ENCODE assay signal across 10 cellular contexts in genomic region chr4:76772498-76773106, GRCh38.
DNase-seq lines count a peak whose midpoint lies in the region; ATAC-seq, FAIRE-seq and TF ChIP-seq lines count a peak whose summit lies in the region.
"Had no signal": no experiment of that assay in that cellular context is flagged by ENCODE, and none has a peak within 500 bp of the region (broad histone marks: within the 10 kb centered on the region; RNA-seq: fewer than 3 reads in every experiment).

No MANE protein-coding gene starts in this region.

- no peak for TF ChIP-seq RAD21 in HepG2 (CRISPR knock-in tag; IDR thresholded peaks at IDR 0.05)

- H3F3A ChIP-seq in PC-9 (ENCODE audit: insufficient read depth, low read depth), result no peaks in the 10 kb centered on the region

- no peak overlapping the region for H3K4me3 Mint-ChIP-seq in chondrocyte (ENCODE audit: unreplicated experiment)
- H3K4me3 Mint-ChIP-seq: activated CD4-positive, alpha-beta T cell treated with anti-CD3 and anti-CD28 coated beads, Interleukin-2, amount 10 ng/mL, durations not matched to agents 24 days and 14 days had no signal

- POLR2A ChIA-PET in HepG2 (lab: Yijun Ruan, JAX), result no interaction called here
- POLR2A ChIA-PET in GM10248 (lab: Yijun Ruan, JAX), result no interaction called here
- POLR2A ChIA-PET in PC-9 (lab: Charles Lee; ENCODE audit: unreplicated experiment), result interaction anchor here (0.6 kb wide), 1 partner anchor 49 kb away, joined by 3 read pairs; no protein-coding TSS in a partner anchor

- H3K27me3 Mint-ChIP-seq in chondrocyte (ENCODE audit: low read depth), result no peaks in the 10 kb centered on the region
- H3K27me3 Mint-ChIP-seq: activated CD4-positive, alpha-beta T cell treated with anti-CD3 and anti-CD28 coated beads, Interleukin-2, amount 10 ng/mL, durations not matched to agents 24 days and 14 days had no signal

- H2AFZ ChIP-seq in HepG2 (ENCODE audit: low read length) (no peak overlapping the region), PC-9 (no peak overlapping the region)

- H3K27ac ChIP-seq in HepG2 (ENCODE audit: extremely low read length, insufficient read depth, low read length) (no peak overlapping the region), right lobe of liver (no peak overlapping the region), PC-9 (no peak overlapping the region)

- TF ChIP-seq CTCF in HepG2 (CRISPR knock-in tag; IDR thresholded peaks at IDR 0.05), result no peak
- TF ChIP-seq CTCF in right lobe of liver (IDR thresholded peaks at IDR 0.05), result no peak
- TF ChIP-seq CTCF in chondrocyte (IDR thresholded peaks at IDR 0.05), result peak; percentile 19
- TF ChIP-seq CTCF in GM10248 (IDR thresholded peaks at IDR 0.05; ENCODE audit: control extremely low read depth, extremely low read depth, low read depth, missing control alignments), result no peak
- no peak for TF ChIP-seq CTCF in PC-9 (conservative IDR thresholded peaks at IDR 0.05)

- no peak overlapping the region for H3K9ac ChIP-seq in HepG2 (ENCODE audit: insufficient read depth, low read depth, low read length)

- CTCF ChIA-PET in HepG2 (lab: Yijun Ruan, JAX; ENCODE audit: low intra/inter-chr PET ratio, low total read pairs) (no interaction called here), GM10248 (lab: Yijun Ruan, JAX) (interaction anchor here (1.3 to 1.8 kb wide), 2 partner anchors 13 to 15 kb away, joined by 4 to 6 read pairs; no protein-coding TSS in a partner anchor), PC-9 (lab: Charles Lee) (no interaction called here)

- FAIRE-seq in HepG2 (lab: Jason Lieb, UNC), result no peak

- H3K9me3 Mint-ChIP-seq in chondrocyte (ENCODE audit: low read depth), result peaks cover 8% of the 10 kb centered on the region
- H3K9me3 Mint-ChIP-seq: activated CD4-positive, alpha-beta T cell treated with anti-CD3 and anti-CD28 coated beads, Interleukin-2, amount 10 ng/mL, durations not matched to agents 24 days and 14 days had no signal

- ATAC-seq in HepG2 (no peak), right lobe of liver (no peak), HG03469 (IDR thresholded peaks at IDR 0.05; ENCODE audit: unreplicated experiment) (peak; percentile 69)

- BruUV-seq in HepG2 (replicated peaks; lab: Mats Ljungman, UMichigan) (no TSS peak), PC-9 (replicated peaks; lab: Mats Ljungman, UMichigan) (no TSS peak)

- peak overlapping the region; percentile 68 for H3K27ac Mint-ChIP-seq in chondrocyte (ENCODE audit: unreplicated experiment)
- H3K27ac Mint-ChIP-seq: activated CD4-positive, alpha-beta T cell treated with anti-CD3 and anti-CD28 coated beads, Interleukin-2, amount 10 ng/mL, durations not matched to agents 24 days and 14 days had no signal

- H3K36me3 ChIP-seq in HepG2 (replicated peaks in 1 of 2; ENCODE audit: control insufficient read depth in 1 of 2, insufficient read depth in 2 of 2, low read length in 2 of 2) (no peaks in the 10 kb centered on the region), right lobe of liver (peaks cover 0 to 25% (median 12%) of the 10 kb centered on the region in 4 donors), PC-9 (ENCODE audit: low read depth) (peaks cover 13% of the 10 kb centered on the region)

- peaks cover 35% of the 10 kb centered on the region for H3K4me1 Mint-ChIP-seq in chondrocyte (ENCODE audit: low read depth)

- no peaks in the 10 kb centered on the region for H4K20me1 ChIP-seq in HepG2 (ENCODE audit: insufficient read depth, low read length)
- H4K20me1 ChIP-seq in PC-9 (ENCODE audit: insufficient read depth), result no peaks in the 10 kb centered on the region

- no peak for TF ChIP-seq POLR2A in HepG2 (IDR thresholded peaks at IDR 0.05; ENCODE audit: insufficient read depth in 1 of 2, low read depth in 2 of 2, low read length in 2 of 2)
- no peak for TF ChIP-seq POLR2A in right lobe of liver (IDR thresholded peaks at IDR 0.05)

- H3K4me1 ChIP-seq in HepG2 (ENCODE audit: insufficient read depth, low read length) (no peaks in the 10 kb centered on the region), right lobe of liver (no peaks in the 10 kb centered on the region), PC-9 (replicated peaks; ENCODE audit: insufficient read depth) (no peaks in the 10 kb centered on the region)

- 55% methylated on average over 5 of the region's 5 CpGs for WGBS in HepG2 (ENCODE audit: low lambda C conversion rate)
- WGBS in right lobe of liver (ENCODE audit: insufficient coverage, low coverage, low lambda C conversion rate, missing lambda C conversion rate), result 50% methylated on average over 5 of the region's 5 CpGs

- H3K9me2 ChIP-seq in PC-9 (ENCODE audit: insufficient read depth), result no peaks in the 10 kb centered on the region

- H3K4me2 ChIP-seq in HepG2 (ENCODE audit: low read depth, low read length) (no peak overlapping the region), PC-9 (no peak overlapping the region)

- no peaks in the 10 kb centered on the region for H3K79me2 ChIP-seq in HepG2 (ENCODE audit: insufficient read depth, low read length)
- H3K79me2 ChIP-seq in PC-9 (ENCODE audit: low read depth), result no peaks in the 10 kb centered on the region

- H3K27me3 ChIP-seq in HepG2 (ENCODE audit: control insufficient read depth in 1 of 2, insufficient read depth in 2 of 2, low read length in 2 of 2) (no peaks in the 10 kb centered on the region), right lobe of liver (no peaks in the 10 kb centered on the region), PC-9 (ENCODE audit: insufficient read depth, low read depth) (no peaks in the 10 kb centered on the region)

- no peak for DNase-seq in HepG2 (ENCODE audit: low spot score)
- DNase-seq in right lobe of liver, result no peak
- no peak for DNase-seq in chondrocyte (ENCODE audit: low spot score)
- no peak for DNase-seq in GM10248 (ENCODE audit: extremely low spot score)
- no peak for DNase-seq in stimulated activated CD4-positive, alpha-beta T cell treated with anti-CD3 and anti-CD28 coated beads, Interleukin-4, amount 100 ng/mL, for 24 hours
- DNase-seq in PC-9, result no peak
- no peak for DNase-seq in retina
- DNase-seq: activated CD4-positive, alpha-beta T cell treated with anti-CD3 and anti-CD28 coated beads, Interleukin-2, amount 10 ng/mL, durations not matched to agents 24 days and 14 days had no signal

- no peak for TF ChIP-seq EP300 in HepG2 (IDR thresholded peaks at IDR 0.05; ENCODE audit: low read depth in 2 of 2, low read length in 2 of 2)
- no peak for TF ChIP-seq EP300 in HepG2 (CRISPR knock-in tag; IDR thresholded peaks at IDR 0.05; ENCODE audit: borderline replicate concordance)

- no peaks in the 10 kb centered on the region for H3K9me3 ChIP-seq in HepG2 (ENCODE audit: low read length)
- no peaks in the 10 kb centered on the region for H3K9me3 ChIP-seq in right lobe of liver
- no peaks in the 10 kb centered on the region for H3K9me3 ChIP-seq in PC-9 (ENCODE audit: insufficient read depth, low read depth)

- intact Hi-C loops in HepG2 (cut with micrococcal nuclease; ENCODE audit: unreplicated experiment) (no loop called here), right lobe of liver (cut with DNase I) (no loop called here), PC-9 (cut with micrococcal nuclease; ENCODE audit: unreplicated experiment) (no loop called here)

- peaks cover 47% of the 10 kb centered on the region for H3K36me3 Mint-ChIP-seq in chondrocyte (ENCODE audit: low read depth)

- no peak overlapping the region for H3K4me3 ChIP-seq in HepG2 (replicated peaks in 1 of 3; ENCODE audit: insufficient read depth in 1 of 3, low read depth in 2 of 3, low read length in 3 of 3)
- no peak overlapping the region for H3K4me3 ChIP-seq in right lobe of liver
- no peak overlapping the region for H3K4me3 ChIP-seq in PC-9
- H3K4me3 ChIP-seq: lung had no signal

- in situ Hi-C loops in HepG2 (cut with HindIII; ENCODE audit: extremely low pct_ligation_motif_present, low pct_unique_long_range_greater_than_20kb), result no loop called here

TF ChIP-seq in HepG2, 621 proteins besides CTCF, POLR2A, EP300 and RAD21:
- TF ChIP-seq SALL1 (CRISPR knock-in tag; IDR thresholded peaks at IDR 0.05) (no peak), MAFK (conservative IDR thresholded peaks at IDR 0.05 in 1 of 2, IDR thresholded peaks at IDR 0.05 in 1 of 2; ENCODE audit: low read length in 2 of 2) (peak; percentile 99 to 100), MAFF (IDR thresholded peaks at IDR 0.05; ENCODE audit: low read depth, low read length) (peak; percentile 100), TBP (CRISPR knock-in tag; IDR thresholded peaks at IDR 0.05) (no peak), RFX5 (IDR thresholded peaks at IDR 0.05; ENCODE audit: low read depth, low read length) (peak; percentile 10; the same call in 1 of the 2 replicates), NFE2L2 (IDR thresholded peaks at IDR 0.05; ENCODE audit: low read length) (peak; percentile 64)
